In genomic region chr2:135876066-135876711, GRCh38 we compare ENCODE assay signal across 8 cellular contexts. TPM values are rescaled to one million over a fixed set of nuclear protein-coding genes. Genes with fewer than 3 reads are reported as not detected.
DNase-seq lines count a peak whose midpoint lies in the region; ATAC-seq and TF ChIP-seq lines count a peak whose summit lies in the region.

TSS of gene MCM6 (minus strand) at chr2:135876443. CDS start at chr2:135876365, 78 bp downstream.

- H2AFZ ChIP-seq in OCI-LY1 (ENCODE audit: low read length): 0 out of 2 replicates have a peak within 1 kb of the TSS, but pooled peaks have one; percentile 26

- H4K20me1 ChIP-seq in OCI-LY1 (ENCODE audit: insufficient read depth, low read length): no peaks in the 10 kb centered on the region

- H3K4me1 ChIP-seq in HUES64 (ENCODE audit: insufficient read depth, low read length) (peaks cover 18% of the 10 kb centered on the region), OCI-LY1 (ENCODE audit: insufficient read depth, low read length, severe bottlenecking) (peaks cover 30% of the 10 kb centered on the region)

- peak; percentile 90 for ATAC-seq in GM21447 (IDR thresholded peaks at IDR 0.05; ENCODE audit: unreplicated experiment)

- no peaks in the 10 kb centered on the region for H3F3A ChIP-seq in OCI-LY1 (ENCODE audit: insufficient read depth, low read length)

- H3K9ac ChIP-seq in HUES64 (ENCODE audit: low read depth, low read length) (peak within 1 kb of the TSS; percentile 96), OCI-LY1 (ENCODE audit: low read length) (peak within 1 kb of the TSS; percentile 93)

- no peak for TF ChIP-seq CTCF in OCI-LY1 (IDR thresholded peaks at IDR 0.05; ENCODE audit: low read length)

- peak within 1 kb of the TSS; percentile 92 for H3K27ac ChIP-seq in HUES64 (ENCODE audit: low read depth, low read length)
- H3K27ac ChIP-seq in OCI-LY1 (ENCODE audit: low read depth, low read length, poor library complexity, severe bottlenecking): peak within 1 kb of the TSS; percentile 60

- peaks cover 29% of the 10 kb centered on the region for H3K79me2 ChIP-seq in OCI-LY1 (ENCODE audit: insufficient read depth, low read length)

- H3K36me3 ChIP-seq in HUES64 (ENCODE audit: insufficient read depth, low read length) (peaks cover 20% of the 10 kb centered on the region), OCI-LY1 (ENCODE audit: insufficient read depth, low read length) (peaks cover 42% of the 10 kb centered on the region)

- H3K27me3 ChIP-seq in HUES64 (ENCODE audit: insufficient read depth, low read length): no peaks in the 10 kb centered on the region
- no peaks in the 10 kb centered on the region for H3K27me3 ChIP-seq in OCI-LY1 (ENCODE audit: insufficient read depth, low read length)

- H3K9me2 ChIP-seq in OCI-LY1 (ENCODE audit: low read depth, low read length): no peaks in the 10 kb centered on the region

- under 1% methylated on average over 71 of the region's 71 CpGs for WGBS in HUES64

- H3K4me2 ChIP-seq in OCI-LY1 (ENCODE audit: low read length): peak within 1 kb of the TSS; percentile 78

- H3K9me3 ChIP-seq in HUES64 (ENCODE audit: insufficient read depth, low read depth, low read length) (no peaks in the 10 kb centered on the region), OCI-LY1 (ENCODE audit: low read length) (no peaks in the 10 kb centered on the region)

- peak within 1 kb of the TSS; percentile 78 for H3K4me3 ChIP-seq in HUES64 (ENCODE audit: low read length)
- H3K4me3 ChIP-seq in OCI-LY1 (ENCODE audit: low read depth, low read length, poor library complexity, severe bottlenecking): peak within 1 kb of the TSS; percentile 91

- DNase-seq in D341Med (ENCODE audit: low spot score) (peak; percentile 94), epidermal melanocyte (ENCODE audit: insufficient read length, low spot score) (peak; percentile 97), middle frontal gyrus (ENCODE audit: extremely low spot score, low spot score) (peak; percentile 91)
- DNase-seq in activated CD8-positive, alpha-beta memory T cell treated with anti-CD3 and anti-CD28 coated beads, Interleukin-2, amount 50 U/mL, for 4 hours: peak; percentile 97
- DNase-seq in stimulated activated CD8-positive, alpha-beta memory T cell treated with anti-CD3 and anti-CD28 coated beads, Interleukin-2, amount 100 ng/mL, for 48 hours (ENCODE audit: low read depth in 2 of 2): peak; percentile 97 to 98

RNA-seq across cellular contexts. Expression of gene MCM6, which starts in this region (rescaled TPM):
- 109 TPM for polyA plus RNA-seq in HUES64 (2013, experiment 1 of 2)
- polyA plus RNA-seq in HUES64 (2013, experiment 2 of 2): 98.3 TPM

Comparison
In these comparisons a context has a peak if more than half of its experiments do, and no peak if none do; other contexts are left out.
1. Peak in every context shown above with its lines: DNase-seq, ATAC-seq, H3K4me3 ChIP-seq and H3K27ac ChIP-seq.